In the genomic region with DNA sequence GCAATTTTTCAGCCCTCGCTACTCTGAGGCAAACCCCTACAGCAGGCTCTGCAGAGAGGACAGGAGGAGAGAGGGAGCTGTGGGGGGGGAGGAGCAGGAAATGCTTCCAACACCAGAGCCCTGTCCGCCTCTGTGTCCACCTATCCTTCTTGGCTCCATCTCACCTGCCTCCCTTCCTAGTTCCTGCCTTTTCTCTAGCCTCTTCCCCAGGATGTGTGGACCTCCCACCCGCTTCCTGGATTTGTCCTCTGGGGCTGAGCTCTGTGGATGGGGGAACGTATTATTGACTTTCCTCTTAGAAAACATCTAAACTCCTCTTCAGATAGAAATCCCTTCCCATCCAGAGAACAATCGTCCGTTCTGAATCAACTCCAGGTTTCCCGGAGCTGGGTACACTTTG, we compare ENCODE assay signal across 30 cellular contexts. TPM values are rescaled to one million over a fixed set of nuclear protein-coding genes. Genes with fewer than 3 reads are reported as not detected.
"Had no signal": no experiment of that assay in that cellular context is flagged by ENCODE, and none has a peak within 500 bp of the region (broad histone marks: within the 10 kb centered on the region; RNA-seq: fewer than 3 reads in every experiment).

No MANE protein-coding gene starts in this region.

- H3K4me2 ChIP-seq: KMS-11, PC-9 had no signal

- H3K9ac ChIP-seq: KMS-11 had no signal

- H3K4me3 Mint-ChIP-seq: activated CD4-positive, alpha-beta T cell treated with anti-CD3 and anti-CD28 coated beads, Interleukin-2, amount 10 ng/mL, durations not matched to agents 24 days and 14 days; activated CD8-positive, alpha-beta T cell treated with anti-CD3 and anti-CD28 coated beads for 36 hours; activated naive CD4-positive, alpha-beta T cell treated with anti-CD3 and anti-CD28 coated beads for 36 hours; brain had no signal

- H3K27ac ChIP-seq: KMS-11, PC-9, RWPE1, WERI-Rb-1 had no signal

- H3K4me3 ChIP-seq: PC-9 had no signal

- H3K27ac Mint-ChIP-seq: activated CD4-positive, alpha-beta T cell treated with anti-CD3 and anti-CD28 coated beads, Interleukin-2, amount 10 ng/mL, durations not matched to agents 24 days and 14 days; activated CD8-positive, alpha-beta T cell treated with anti-CD3 and anti-CD28 coated beads for 36 hours; activated naive CD4-positive, alpha-beta T cell treated with anti-CD3 and anti-CD28 coated beads for 36 hours; brain had no signal

- ATAC-seq: activated CD8-positive, alpha-beta T cell treated with anti-CD3 and anti-CD28 coated beads for 36 hours; activated naive CD4-positive, alpha-beta T cell treated with anti-CD3 and anti-CD28 coated beads, Interleukin-2, amount 50 U/mL, for 72 hours had no signal

- H3K4me1 Mint-ChIP-seq: activated CD4-positive, alpha-beta T cell treated with anti-CD3 and anti-CD28 coated beads, Interleukin-2, amount 10 ng/mL, durations not matched to agents 24 days and 14 days; brain had no signal

- DNase-seq: activated CD4-positive, alpha-beta T cell treated with anti-CD3 and anti-CD28 coated beads, Interleukin-2, amount 10 ng/mL, durations not matched to agents 24 days and 14 days; activated CD4-positive, alpha-beta T cell treated with anti-CD3 and anti-CD28 coated beads, Interleukin-2, amount 50 U/mL, for 4 hours; activated CD4-positive, CD25-positive, alpha-beta regulatory T cell; activated CD8-positive, alpha-beta T cell treated with anti-CD3 and anti-CD28 coated beads for 36 hours; activated gamma-delta T cell treated with Interleukin-2 at 50 U/mL for 16 hours; activated naive CD4-positive, alpha-beta T cell treated with anti-CD3 and anti-CD28 coated beads for 36 hours; activated T-cell treated with anti-CD3 and anti-CD28 coated beads, Interleukin-2, amount 50 U/mL, for 1 hour; anterior cingulate cortex; central memory CD4-positive, alpha-beta T cell; MM.1S; MV-4-11; NCI-H1436 treated with DMSO at 0.1 percent for 48 hours; NCI-H187; NCI-H2029 treated with DMSO at 0.1 percent for 48 hours; NCI-H2107; NCI-H2171; NCI-H510A; NCI-H526; PC-9; Right ventricle myocardium superior; SW 1271; T-helper 1 cell; T1000; WERI-Rb-1 had no signal

- H3K9me3 Mint-ChIP-seq: activated CD4-positive, alpha-beta T cell treated with anti-CD3 and anti-CD28 coated beads, Interleukin-2, amount 10 ng/mL, durations not matched to agents 24 days and 14 days; activated CD8-positive, alpha-beta T cell treated with anti-CD3 and anti-CD28 coated beads for 36 hours; activated naive CD4-positive, alpha-beta T cell treated with anti-CD3 and anti-CD28 coated beads for 36 hours; activated naive CD4-positive, alpha-beta T cell treated with anti-CD3 and anti-CD28 coated beads, Interleukin-2, amount 50 U/mL, for 72 hours had no signal

- H3K36me3 Mint-ChIP-seq: activated naive CD4-positive, alpha-beta T cell treated with anti-CD3 and anti-CD28 coated beads, Interleukin-2, amount 50 U/mL, for 72 hours; brain had no signal

- H3K27me3 Mint-ChIP-seq: activated CD4-positive, alpha-beta T cell treated with anti-CD3 and anti-CD28 coated beads, Interleukin-2, amount 10 ng/mL, durations not matched to agents 24 days and 14 days; activated CD8-positive, alpha-beta T cell treated with anti-CD3 and anti-CD28 coated beads for 36 hours; brain had no signal

RNA-seq across cellular contexts. Expression of a gene that starts 14.4 kb away (rescaled TPM):
- total RNA-seq: activated naive CD4-positive, alpha-beta T cell treated with anti-CD3 and anti-CD28 coated beads for 36 hours; LHCN-M2; PC-9; Right ventricle myocardium superior; T-helper 2 cell treated with Interferon-gamma antibody and Interleukin-4, amounts not matched to agents 100 ng/mL and 5 ng/mL, for 36 hours had no signal
